Comparison of ENCODE assay signal across 1 cellular context in the genomic region with DNA sequence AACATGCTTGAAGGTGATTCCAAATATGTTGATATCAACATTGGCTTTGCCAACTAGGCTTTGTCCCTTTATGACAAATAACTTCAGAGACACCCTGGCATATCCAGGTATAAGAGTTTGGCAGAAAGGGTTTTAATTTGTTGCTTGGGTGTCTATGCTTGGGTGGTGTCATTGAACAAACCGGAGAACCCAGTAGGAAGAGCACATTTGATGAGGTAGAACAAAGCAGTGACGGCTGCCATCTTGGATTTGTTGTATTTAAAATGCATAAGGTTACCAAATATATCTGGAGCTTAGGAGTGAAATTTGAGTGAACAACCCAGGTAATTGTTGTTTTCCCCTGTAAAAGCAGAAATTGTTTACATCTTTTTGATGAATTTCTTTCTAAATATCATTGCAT.
TF ChIP-seq lines count a peak whose summit lies in the region.

No MANE protein-coding gene starts in this region.

TF ChIP-seq in A549, 52 proteins besides CTCF, POLR2A, EP300 and RAD21 (continued from another document):
- TF ChIP-seq HOXB13 (CRISPR knock-in tag; IDR thresholded peaks at IDR 0.05; ENCODE audit: low read depth) (no peak), FOSB (CRISPR knock-in tag; IDR thresholded peaks at IDR 0.05) (no peak), NFE2L2 (conservative IDR thresholded peaks at IDR 0.05; ENCODE audit: low read length) (no peak), RARB (CRISPR knock-in tag; IDR thresholded peaks at IDR 0.05) (no peak)
TF ChIP-seq in A549: peak in this region for 0.
